In the genomic region with DNA sequence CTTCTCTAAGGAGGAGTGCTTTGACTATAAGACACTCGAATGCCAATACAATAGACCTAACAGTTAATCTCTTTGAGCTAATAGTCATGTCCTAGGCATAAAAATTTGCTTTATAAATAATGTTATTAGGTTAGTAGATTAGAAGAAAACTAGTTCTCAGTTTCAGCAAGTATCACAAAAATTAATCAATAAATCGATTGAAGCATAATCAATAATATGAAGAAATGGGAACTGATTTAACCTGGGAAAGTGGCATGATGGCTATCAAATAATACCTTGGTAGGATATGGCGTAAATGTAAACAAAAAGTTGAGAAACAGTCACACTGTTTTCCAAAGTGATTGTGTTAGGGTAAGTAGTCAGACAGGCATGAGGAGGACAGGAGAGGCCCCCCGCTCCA, we compare ENCODE assay signal across 30 cellular contexts.
DNase-seq lines count a peak whose midpoint lies in the region; ATAC-seq, FAIRE-seq and TF ChIP-seq lines count a peak whose summit lies in the region.
"Had no signal": no experiment of that assay in that cellular context is flagged by ENCODE, and none has a peak within 500 bp of the region (broad histone marks: within the 10 kb centered on the region; RNA-seq: fewer than 3 reads in every experiment).

No MANE protein-coding gene starts in this region.

- TF ChIP-seq EP300 in HepG2 (IDR thresholded peaks at IDR 0.05; ENCODE audit: low read depth in 2 of 2, low read length in 2 of 2) = no peak
- no peak for TF ChIP-seq EP300 in HepG2 (CRISPR knock-in tag; IDR thresholded peaks at IDR 0.05; ENCODE audit: borderline replicate concordance)
- no peak for TF ChIP-seq EP300 in K562 (IDR thresholded peaks at IDR 0.05; ENCODE audit: low read length)

- H3K27ac ChIP-seq in HepG2 (ENCODE audit: extremely low read length, insufficient read depth, low read length) = no peak overlapping the region
- H3K27ac ChIP-seq in right lobe of liver = no peak overlapping the region
- H3K27ac ChIP-seq in K562 (ENCODE audit: extremely low read depth, low read depth, low read length) = no peak overlapping the region
- H3K27ac ChIP-seq: 22Rv1; A549; BLaER1; BLaER1 treated with 17β-estradiol and CSF1 and Interleukin-3, amounts not matched to agents 10 nM and 100 nM; C4-2B had no signal

- H3K36me3 ChIP-seq in HepG2 (replicated peaks in 1 of 2; ENCODE audit: control insufficient read depth in 1 of 2, insufficient read depth in 2 of 2, low read length in 2 of 2) (no peaks in the 10 kb centered on the region), right lobe of liver (no peaks in the 10 kb centered on the region), K562 (ENCODE audit: control insufficient read depth, insufficient read depth, low read length) (no peaks in the 10 kb centered on the region)
- H3K36me3 ChIP-seq: BE2C had no signal

- H2AFZ ChIP-seq in HepG2 (ENCODE audit: low read length) (no peak overlapping the region), K562 (ENCODE audit: low read depth, low read length) (no peak overlapping the region)

- no peak overlapping the region for H3K4me3 ChIP-seq in HepG2 (replicated peaks in 1 of 3; ENCODE audit: insufficient read depth in 1 of 3, low read depth in 2 of 3, low read length in 3 of 3)
- no peak overlapping the region for H3K4me3 ChIP-seq in right lobe of liver
- H3K4me3 ChIP-seq in K562 = no peak overlapping the region
- H3K4me3 ChIP-seq: A549; BLaER1; BLaER1 treated with 17β-estradiol and CSF1 and Interleukin-3, amounts not matched to agents 10 nM and 100 nM had no signal

- no peaks in the 10 kb centered on the region for H3K79me2 ChIP-seq in HepG2 (ENCODE audit: insufficient read depth, low read length)
- H3K79me2 ChIP-seq in K562 (ENCODE audit: control insufficient read depth, insufficient read depth, low read length) = no peaks in the 10 kb centered on the region

- TF ChIP-seq RAD21 in HepG2 (CRISPR knock-in tag; IDR thresholded peaks at IDR 0.05) (no peak), K562 (CRISPR knock-in tag; conservative IDR thresholded peaks at IDR 0.05 in 1 of 2, IDR thresholded peaks at IDR 0.05 in 1 of 2) (no peak)

- no peaks in the 10 kb centered on the region for H4K20me1 ChIP-seq in HepG2 (ENCODE audit: insufficient read depth, low read length)
- H4K20me1 ChIP-seq in K562 (replicated peaks; ENCODE audit: control insufficient read depth, insufficient read depth, low read length) = no peaks in the 10 kb centered on the region
- H4K20me1 ChIP-seq: BLaER1; BLaER1 treated with 17β-estradiol and CSF1 and Interleukin-3, amounts not matched to agents 10 nM and 100 nM had no signal

- H3K4me1 ChIP-seq in HepG2 (ENCODE audit: insufficient read depth, low read length) (no peaks in the 10 kb centered on the region), right lobe of liver (no peaks in the 10 kb centered on the region), K562 (replicated peaks in 1 of 2; ENCODE audit: control insufficient read depth in 2 of 2, insufficient read depth in 2 of 2, low read length in 2 of 2) (no peaks in the 10 kb centered on the region)
- H3K4me1 ChIP-seq: A549, BE2C, Caco-2 had no signal

- intact Hi-C loops in HepG2 (cut with micrococcal nuclease; ENCODE audit: unreplicated experiment) (no loop called here), right lobe of liver (cut with DNase I) (no loop called here), K562 (cut with micrococcal nuclease) (no loop called here)

- DNase-seq in HepG2 (ENCODE audit: low spot score) (no peak), right lobe of liver (no peak), K562 (ENCODE audit: extremely low read depth in 1 of 4, low spot score in 3 of 4) (no peak), NCI-H526 treated with DMSO at 0.1 percent for 48 hours (lab: John Stamatoyannopoulos, UW) (no peak)
- DNase-seq: 8988T; ACHN; AML-193; BE2C; C1 segment of cervical spinal cord; Caco-2; Calu3; CD4-positive, alpha-beta memory T cell; CD4-positive, alpha-beta T cell; CD4-positive, CD25-positive, alpha-beta regulatory T cell; CD8-positive, alpha-beta memory T cell; CD8-positive, alpha-beta T cell; COR-L47; DMS 273 treated with DMSO at 0.1 percent for 48 hours; DMS153; DMS53; DMS79; DMS79 treated with DMSO at 0.1 percent for 48 hours; DND-41 had no signal

- H3K9me3 ChIP-seq in HepG2 (ENCODE audit: low read length) (peaks cover 12% of the 10 kb centered on the region; the same call in 1 of the 2 replicates), right lobe of liver (no peaks in the 10 kb centered on the region), K562 (replicated peaks; ENCODE audit: control insufficient read depth, insufficient read depth, low read depth, low read length) (no peaks in the 10 kb centered on the region; the same call in 1 of the 2 replicates)
- H3K9me3 ChIP-seq: A549, BE2C, Caco-2 had no signal

- CTCF ChIA-PET in HepG2 (lab: Yijun Ruan, JAX; ENCODE audit: low intra/inter-chr PET ratio, low total read pairs) (no interaction called here), K562 (lab: Yijun Ruan, JAX; ENCODE audit: low intra/inter-chr PET ratio) (no interaction called here)

- no peak for TF ChIP-seq POLR2A in HepG2 (IDR thresholded peaks at IDR 0.05; ENCODE audit: insufficient read depth in 1 of 2, low read depth in 2 of 2, low read length in 2 of 2)
- no peak for TF ChIP-seq POLR2A in right lobe of liver (IDR thresholded peaks at IDR 0.05)
- no peak for TF ChIP-seq POLR2A in K562 (conservative IDR thresholded peaks at IDR 0.05)

- no peaks in the 10 kb centered on the region for H3K9me1 ChIP-seq in K562 (ENCODE audit: control insufficient read depth, insufficient read depth, low read length)

- POLR2A ChIA-PET in HepG2 (lab: Yijun Ruan, JAX) = no interaction called here
- POLR2A ChIA-PET in K562 (lab: Yijun Ruan, JAX) = no interaction called here

- TF ChIP-seq CTCF in HepG2 (CRISPR knock-in tag; IDR thresholded peaks at IDR 0.05) = no peak
- TF ChIP-seq CTCF in right lobe of liver (IDR thresholded peaks at IDR 0.05) = no peak
- no peak for TF ChIP-seq CTCF in K562 (IDR thresholded peaks at IDR 0.05 in 2 of 3, conservative IDR thresholded peaks at IDR 0.05 in 1 of 3; ENCODE audit: insufficient read depth in 2 of 3, low read depth in 1 of 3, low read length in 3 of 3)

- H3K9ac ChIP-seq in HepG2 (ENCODE audit: insufficient read depth, low read depth, low read length) (no peak overlapping the region), K562 (ENCODE audit: insufficient read depth in 1 of 2, low read depth in 2 of 2, low read length in 2 of 2) (no peak overlapping the region)
- H3K9ac ChIP-seq: BLaER1; BLaER1 treated with 17β-estradiol and CSF1 and Interleukin-3, amounts not matched to agents 10 nM and 100 nM had no signal

- 13% methylated on average over 4 of the region's 4 CpGs for WGBS in HepG2 (ENCODE audit: low lambda C conversion rate)
- WGBS in right lobe of liver (ENCODE audit: insufficient coverage, low coverage, low lambda C conversion rate, missing lambda C conversion rate) = 61% methylated on average over 4 of the region's 4 CpGs
- WGBS in K562 (ENCODE audit: insufficient coverage, low coverage, missing lambda C conversion rate) = 0% methylated on average over 4 of the region's 4 CpGs

- BruUV-seq in HepG2 (replicated peaks; lab: Mats Ljungman, UMichigan) (no TSS peak), K562 (replicated peaks; lab: Mats Ljungman, UMichigan) (no TSS peak)

- H3K4me2 ChIP-seq in HepG2 (ENCODE audit: low read depth, low read length) = no peak overlapping the region
- no peak overlapping the region for H3K4me2 ChIP-seq in K562 (ENCODE audit: insufficient read depth, low read length)
- H3K4me2 ChIP-seq: A549; BLaER1; BLaER1 treated with 17β-estradiol and CSF1 and Interleukin-3, amounts not matched to agents 10 nM and 100 nM had no signal

- no peak for FAIRE-seq in HepG2 (lab: Jason Lieb, UNC)
- FAIRE-seq in K562 (lab: Jason Lieb, UNC) = no peak
- FAIRE-seq: A204.1, A549, D721Med had no signal

- in situ Hi-C loops in HepG2 (cut with HindIII; ENCODE audit: extremely low pct_ligation_motif_present, low pct_unique_long_range_greater_than_20kb) (no loop called here), K562 (cut with MboI) (no loop called here)

- H3K27me3 ChIP-seq in HepG2 (ENCODE audit: control insufficient read depth in 1 of 2, insufficient read depth in 2 of 2, low read length in 2 of 2) = 0 out of 5 replicates have a peak, but pooled peaks cover 0 to 3% of the 10 kb centered on the region in 2 experiments
- H3K27me3 ChIP-seq in right lobe of liver = no peaks in the 10 kb centered on the region
- no peaks in the 10 kb centered on the region for H3K27me3 ChIP-seq in K562 (ENCODE audit: control insufficient read depth in 2 of 2, insufficient read depth in 2 of 2, low read length in 2 of 2)
- H3K27me3 ChIP-seq: BE2C had no signal

- ATAC-seq in HepG2 (no peak), right lobe of liver (no peak), K562 (no peak)
- ATAC-seq: A549; CD8-positive, alpha-beta T cell had no signal

TF ChIP-seq in HepG2, 621 proteins besides CTCF, POLR2A, EP300 and RAD21:
- TF ChIP-seq KAT2B (IDR thresholded peaks at IDR 0.05; ENCODE audit: borderline replicate concordance, low read depth, low read length) = peak; percentile 59; the same call in 1 of the 2 replicates
- TF ChIP-seq FOXJ3 (CRISPR knock-in tag; IDR thresholded peaks at IDR 0.05; ENCODE audit: borderline replicate concordance) = no peak
- TF ChIP-seq NFKBIZ (CRISPR knock-in tag; IDR thresholded peaks at IDR 0.05) = no peak

TF ChIP-seq in K562, 482 proteins besides CTCF, POLR2A, EP300 and RAD21 (continues in another document):
- no peak for TF ChIP-seq CXXC5 (CRISPR knock-in tag; IDR thresholded peaks at IDR 0.05)
